ENCODE assay signal across 8 cellular contexts in the genomic region with DNA sequence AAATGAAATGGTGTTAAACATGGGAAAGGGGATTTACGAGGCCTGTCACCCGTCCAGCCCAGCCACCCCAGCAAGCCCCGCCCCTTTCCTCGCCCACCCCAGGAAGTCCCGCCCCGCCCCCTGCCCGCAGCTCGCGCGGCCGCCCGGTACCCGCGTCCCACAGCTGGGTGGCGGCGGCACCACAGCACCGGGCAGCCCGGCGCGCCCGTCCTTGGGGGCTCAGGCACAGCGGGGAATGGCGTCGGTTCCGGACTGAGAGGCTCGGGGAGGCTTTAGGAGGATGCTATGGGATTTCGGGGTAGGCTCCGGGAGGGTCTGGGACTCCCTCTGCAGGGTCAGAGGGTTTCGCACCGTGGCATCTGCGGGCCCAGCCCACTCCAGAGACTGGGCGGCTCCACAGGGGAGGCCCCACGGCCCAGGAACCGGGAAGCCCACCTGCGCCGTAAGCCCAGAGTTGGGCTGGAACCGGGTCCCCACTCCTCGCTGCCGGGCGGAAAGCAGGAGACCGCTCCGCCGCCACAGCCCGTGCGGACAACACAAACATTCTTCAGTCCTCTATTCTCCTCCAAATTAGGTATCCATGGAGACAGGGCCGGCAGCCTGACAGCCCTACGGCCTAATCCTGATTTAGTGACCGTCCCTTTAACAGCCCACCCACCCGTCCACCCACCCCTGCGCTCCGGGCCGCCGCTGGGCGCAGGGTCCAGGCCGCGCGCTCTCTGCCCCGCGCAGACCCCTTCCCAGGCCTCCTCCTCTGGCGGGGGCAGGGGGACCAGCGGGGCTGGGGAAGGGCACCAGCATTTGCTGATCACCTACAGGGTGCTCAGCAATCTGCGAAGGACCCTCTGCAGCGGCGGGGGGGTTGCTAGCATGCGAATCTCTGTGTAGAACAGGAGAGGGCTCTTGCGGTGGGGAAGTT. TPM values are rescaled to one million over a fixed set of nuclear protein-coding genes. Genes with fewer than 3 reads are reported as not detected.
DNase-seq lines count a peak whose midpoint lies in the region; ATAC-seq, FAIRE-seq and TF ChIP-seq lines count a peak whose summit lies in the region.

No MANE protein-coding gene starts in this region.

- peaks cover 6% of the 10 kb centered on the region for H3K4me1 Mint-ChIP-seq in osteocyte (ENCODE audit: unreplicated experiment)

- no peak overlapping the region for H3K27ac Mint-ChIP-seq in osteocyte (ENCODE audit: unreplicated experiment)

- TF ChIP-seq CTCF in foreskin fibroblast (IDR thresholded peaks at IDR 0.05; ENCODE audit: low read depth, low read length) (no peak), osteocyte (IDR thresholded peaks at IDR 0.05) (no peak)

- ATAC-seq in GM21619 (IDR thresholded peaks at IDR 0.05; ENCODE audit: unreplicated experiment), result no peak

- TF ChIP-seq POLR2A in GM12891 (IDR thresholded peaks at IDR 0.05; ENCODE audit: low read depth, low read length), result no peak

- DNase-seq in NCI-H146 (lab: John Stamatoyannopoulos, UW) (peak; percentile 58), NCI-H146 treated with DMSO at 0.1 percent for 48 hours (lab: John Stamatoyannopoulos, UW; ENCODE audit: unreplicated experiment) (no peak), activated T-cell treated with anti-CD3 and anti-CD28 coated beads for 1 hour (ENCODE audit: low read depth) (peak; percentile 36), foreskin fibroblast (peak in 1 of 2 donors; percentile 47), osteocyte (ENCODE audit: extremely low spot score, unreplicated experiment) (no peak), urothelium cell line (ENCODE audit: low spot score) (peak; percentile 76), GM12891 (ENCODE audit: insufficient read length, low spot score) (no peak)

- no peaks in the 10 kb centered on the region for H3K36me3 Mint-ChIP-seq in osteocyte (ENCODE audit: unreplicated experiment)

- H3K9me3 Mint-ChIP-seq in osteocyte (ENCODE audit: unreplicated experiment), result no peaks in the 10 kb centered on the region

- peaks cover 44% of the 10 kb centered on the region for H3K27me3 Mint-ChIP-seq in osteocyte (ENCODE audit: unreplicated experiment)

- FAIRE-seq in urothelium cell line (lab: Jason Lieb, UNC) (no peak), GM12891 (lab: Jason Lieb, UNC) (no peak)

- H3K4me3 Mint-ChIP-seq in osteocyte (ENCODE audit: unreplicated experiment), result peak overlapping the region; percentile 65

- H3K4me3 ChIP-seq in foreskin fibroblast (ENCODE audit: low read depth in 1 of 2, low read length in 2 of 2), result peak overlapping the region; percentile 45 to 58

TF ChIP-seq in GM12891, 5 proteins besides CTCF, POLR2A, EP300 and RAD21:
- TF ChIP-seq SPI1 (IDR thresholded peaks at IDR 0.05; ENCODE audit: low read depth, low read length), result no peak
- TF ChIP-seq POU2F2 (IDR thresholded peaks at IDR 0.05; ENCODE audit: low read depth, low read length), result no peak
- no peak for TF ChIP-seq TAF1 (IDR thresholded peaks at IDR 0.05; ENCODE audit: low read depth, low read length)
- no peak for TF ChIP-seq POLR2AphosphoS5 (IDR thresholded peaks at IDR 0.05; ENCODE audit: low read depth, low read length)
- no peak for TF ChIP-seq PAX5 (IDR thresholded peaks at IDR 0.05; ENCODE audit: insufficient read depth, low read length, severe bottlenecking)

RNA-seq across cellular contexts. Expression of a gene that starts 1.3 kb away (rescaled TPM):
- 0.08 TPM in 2 replicates for total RNA-seq in osteocyte
- polyA plus RNA-seq in GM12891 (2012; ENCODE audit: low read depth, missing spikeins), result not detected

RNA-seq across cellular contexts. Expression of a gene that starts 40.7 kb away (rescaled TPM):
- not detected in 2 replicates for total RNA-seq in osteocyte
- not detected for polyA plus RNA-seq in GM12891 (2012; ENCODE audit: low read depth, missing spikeins)

Comparison
In these comparisons a context has a peak if more than half of its experiments do, and no peak if none do; other contexts are left out.
1. DNase-seq: peak in NCI-H146 (single experiment), activated T-cell treated with anti-CD3 and anti-CD28 coated beads for 1 hour (single experiment) and urothelium cell line (single experiment); none in NCI-H146 treated with DMSO at 0.1 percent for 48 hours (single experiment), osteocyte (single experiment) and GM12891 (single experiment).